ENCODE assay signal across 1 cellular context in genomic region chr22:36258750-36259619, GRCh38.
A peak's percentile ranks its signal among the peaks of the same experiment; 100 is the strongest.
TF ChIP-seq lines count a peak whose summit lies in the region.

No MANE protein-coding gene starts in this region.

TF ChIP-seq in K562, 482 proteins besides CTCF, POLR2A, EP300 and RAD21 (continues in another document):
- TF ChIP-seq ZNF766 (CRISPR knock-in tag; conservative IDR thresholded peaks at IDR 0.05) = 0 out of 2 replicates have a peak, but pooled peaks have one; percentile 27
- peak; percentile 42; the same call in 1 of the 2 replicates for TF ChIP-seq DMBX1 (CRISPR knock-in tag; IDR thresholded peaks at IDR 0.05; ENCODE audit: borderline replicate concordance)
- peak; percentile 60 for TF ChIP-seq SMAD4 (CRISPR knock-in tag; conservative IDR thresholded peaks at IDR 0.05)
- 0 out of 2 replicates have a peak, but pooled peaks have one; percentile 36 for TF ChIP-seq CXXC5 (CRISPR knock-in tag; IDR thresholded peaks at IDR 0.05)
- 0 out of 2 replicates have a peak, but pooled peaks have one; percentile 15 for TF ChIP-seq ARID1B (IDR thresholded peaks at IDR 0.05)
- 0 out of 2 replicates have a peak, but pooled peaks have one; percentile 23 for TF ChIP-seq ELF1 (tag; IDR thresholded peaks at IDR 0.05)
- no peak for TF ChIP-seq DEAF1 (CRISPR knock-in tag; IDR thresholded peaks at IDR 0.05)
- TF ChIP-seq YBX1 (IDR thresholded peaks at IDR 0.05) = no peak
- TF ChIP-seq ZNF316 (IDR thresholded peaks at IDR 0.05) = peak; percentile 44; the same call in 1 of the 2 replicates
- TF ChIP-seq MNT (conservative IDR thresholded peaks at IDR 0.05) = peak; percentile 24 to 31; a peak in 1 of 4 replicates
- peak; percentile 55 for TF ChIP-seq GABPA (tag; conservative IDR thresholded peaks at IDR 0.05; ENCODE audit: low read depth)
- peak; percentile 59 for TF ChIP-seq ZNF592 (IDR thresholded peaks at IDR 0.05)
- TF ChIP-seq MEIS2 (IDR thresholded peaks at IDR 0.05; ENCODE audit: partially characterized antibody) = no peak
- TF ChIP-seq ZNF395 (CRISPR knock-in tag; IDR thresholded peaks at IDR 0.05) = no peak
- TF ChIP-seq SRF (CRISPR knock-in tag; IDR thresholded peaks at IDR 0.05) = peak in 1 of 2 experiments; percentile 86; a peak in 2 of 4 replicates
- 0 out of 2 replicates have a peak, but pooled peaks have one; percentile 26 for TF ChIP-seq MTA3 (IDR thresholded peaks at IDR 0.05; ENCODE audit: borderline replicate concordance)
- peak; percentile 32; the same call in 1 of the 2 replicates for TF ChIP-seq VEZF1 (CRISPR knock-in tag; IDR thresholded peaks at IDR 0.05)
- no peak for TF ChIP-seq ZBTB9 (CRISPR knock-in tag; IDR thresholded peaks at IDR 0.05)
- TF ChIP-seq PRDM10 (IDR thresholded peaks at IDR 0.05; ENCODE audit: partially characterized antibody) = peak; percentile 18
- peak; percentile 39; the same call in 1 of the 2 replicates for TF ChIP-seq RBFOX2 (IDR thresholded peaks at IDR 0.05; ENCODE audit: low read depth, low read length)
- peak; percentile 42 for TF ChIP-seq HNRNPLL (IDR thresholded peaks at IDR 0.05; ENCODE audit: low read depth, low read length, poor library complexity, severe bottlenecking)
- TF ChIP-seq TCF7L2 (IDR thresholded peaks at IDR 0.05; ENCODE audit: low read depth, low read length) = no peak
- no peak for TF ChIP-seq NR2F6 (CRISPR knock-in tag; IDR thresholded peaks at IDR 0.05)
- no peak for TF ChIP-seq ZNF253 (CRISPR knock-in tag; conservative IDR thresholded peaks at IDR 0.05)
- TF ChIP-seq BMI1 (IDR thresholded peaks at IDR 0.05; ENCODE audit: low read length) = peak; percentile 55; the same call in 1 of the 2 replicates
- no peak for TF ChIP-seq NFXL1 (CRISPR knock-in tag; IDR thresholded peaks at IDR 0.05)
- no peak for TF ChIP-seq BRCA1 (IDR thresholded peaks at IDR 0.05)
- TF ChIP-seq BRCA1 (CRISPR knock-in tag; IDR thresholded peaks at IDR 0.05) = no peak
- TF ChIP-seq YY1 (IDR thresholded peaks at IDR 0.05; ENCODE audit: borderline replicate concordance in 1 of 3, control insufficient read depth in 1 of 3, extremely low read depth in 1 of 3, insufficient read depth in 3 of 3, insufficient read length in 1 of 3, insufficient replicate concordance in 2 of 3, low read depth in 1 of 3, low read length in 2 of 3) = no peak
- TF ChIP-seq NFRKB (IDR thresholded peaks at IDR 0.05; ENCODE audit: low read depth) = 0 out of 2 replicates have a peak, but pooled peaks have one; percentile 25
- TF ChIP-seq MAX (CRISPR knock-in tag; IDR thresholded peaks at IDR 0.05) = peak; percentile 47; the same call in 1 of the 2 replicates
- no peak for TF ChIP-seq NR4A1 (CRISPR knock-in tag; IDR thresholded peaks at IDR 0.05)
- TF ChIP-seq NR4A1 (tag; IDR thresholded peaks at IDR 0.05) = 0 out of 2 replicates have a peak, but pooled peaks have one; percentile 25
- 0 out of 2 replicates have a peak, but pooled peaks have one; percentile 26 for TF ChIP-seq PKNOX1 (IDR thresholded peaks at IDR 0.05)
- no peak for TF ChIP-seq ZHX1 (conservative IDR thresholded peaks at IDR 0.05; ENCODE audit: low read length)
- 0 out of 2 replicates have a peak, but pooled peaks have one; percentile 20 for TF ChIP-seq ETV1 (tag; conservative IDR thresholded peaks at IDR 0.05; ENCODE audit: low read depth)
- TF ChIP-seq SPI1 (IDR thresholded peaks at IDR 0.05; ENCODE audit: borderline replicate concordance, low read depth, low read length) = peak; percentile 83
- TF ChIP-seq NR2C1 (IDR thresholded peaks at IDR 0.05) = no peak
- TF ChIP-seq NR2C1 (tag; IDR thresholded peaks at IDR 0.05) = 0 out of 2 replicates have a peak, but pooled peaks have one; percentile 8
